In the genomic region with DNA sequence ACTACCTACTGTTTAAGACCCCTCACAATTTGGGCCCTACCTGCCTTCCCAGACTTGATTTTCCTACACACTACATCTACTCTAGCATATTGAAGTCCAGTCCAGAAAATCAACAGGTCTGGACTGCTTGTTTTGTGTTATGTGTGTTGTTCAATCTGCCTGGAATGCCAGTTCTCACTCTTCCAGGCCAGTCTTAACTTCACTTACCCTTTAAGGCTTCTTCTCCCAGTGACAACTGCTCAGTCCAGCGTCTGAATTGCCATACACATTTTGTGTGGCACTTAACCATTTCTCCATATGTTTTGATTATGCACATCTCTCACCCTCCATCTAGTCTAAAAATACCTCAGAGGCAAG, we compare ENCODE assay signal across 1 cellular context.
TF ChIP-seq lines count a peak whose summit lies in the region.

No MANE protein-coding gene starts in this region.

TF ChIP-seq in GM12878, 131 proteins besides CTCF, POLR2A, EP300 and RAD21 (continued from another document):
- TF ChIP-seq USF1 (IDR thresholded peaks at IDR 0.05; ENCODE audit: borderline replicate concordance, extremely low read length, insufficient read depth, low read depth, low read length) (no peak), SIX5 (IDR thresholded peaks at IDR 0.05; ENCODE audit: low read depth, low read length, severe bottlenecking) (no peak)
TF ChIP-seq in GM12878: peak in this region for 0.
